1 cellular context compared by ENCODE assay signal in the genomic region with DNA sequence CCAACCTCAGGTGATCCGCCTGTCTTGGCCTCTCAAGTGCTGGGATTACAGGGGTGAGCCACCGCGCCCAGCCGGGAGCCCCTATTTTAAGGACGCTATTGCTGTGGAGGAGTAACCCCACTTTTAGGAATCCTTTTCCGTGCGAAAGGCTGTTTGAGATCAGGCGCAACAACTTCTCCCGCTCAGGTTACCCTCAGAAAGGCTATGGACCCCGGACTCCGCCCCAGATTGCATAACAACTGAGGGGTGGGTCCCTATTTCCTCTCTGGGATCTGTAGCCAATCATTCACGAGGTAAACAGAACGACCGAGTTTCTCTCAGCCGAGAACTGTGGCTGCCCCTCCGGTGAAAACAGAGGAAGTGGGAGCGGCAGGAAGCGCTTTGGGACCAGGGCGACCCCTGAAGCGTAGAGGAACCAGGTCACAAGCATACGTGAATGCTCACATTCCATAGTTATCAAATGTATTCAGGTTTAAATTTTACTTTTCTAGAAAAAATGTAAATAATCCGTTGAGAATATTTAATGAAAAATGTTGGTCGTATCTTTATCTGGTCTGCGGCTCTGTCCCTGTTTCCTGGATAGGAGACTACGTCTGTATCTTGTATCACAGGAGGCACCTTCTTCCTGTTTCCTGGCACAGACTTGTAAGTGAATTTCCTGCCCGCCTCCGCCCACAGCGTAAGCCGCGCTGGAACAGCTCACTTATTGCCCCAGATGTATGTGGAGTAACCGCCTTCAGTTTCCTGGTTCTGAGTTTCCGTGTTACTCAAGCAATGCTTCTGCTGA.
TF ChIP-seq lines count a peak whose summit lies in the region.

No MANE protein-coding gene starts in this region.

TF ChIP-seq in K562, 482 proteins besides CTCF, POLR2A, EP300 and RAD21 (continued from another document and continues in another):
- TF ChIP-seq, protein P1, sequence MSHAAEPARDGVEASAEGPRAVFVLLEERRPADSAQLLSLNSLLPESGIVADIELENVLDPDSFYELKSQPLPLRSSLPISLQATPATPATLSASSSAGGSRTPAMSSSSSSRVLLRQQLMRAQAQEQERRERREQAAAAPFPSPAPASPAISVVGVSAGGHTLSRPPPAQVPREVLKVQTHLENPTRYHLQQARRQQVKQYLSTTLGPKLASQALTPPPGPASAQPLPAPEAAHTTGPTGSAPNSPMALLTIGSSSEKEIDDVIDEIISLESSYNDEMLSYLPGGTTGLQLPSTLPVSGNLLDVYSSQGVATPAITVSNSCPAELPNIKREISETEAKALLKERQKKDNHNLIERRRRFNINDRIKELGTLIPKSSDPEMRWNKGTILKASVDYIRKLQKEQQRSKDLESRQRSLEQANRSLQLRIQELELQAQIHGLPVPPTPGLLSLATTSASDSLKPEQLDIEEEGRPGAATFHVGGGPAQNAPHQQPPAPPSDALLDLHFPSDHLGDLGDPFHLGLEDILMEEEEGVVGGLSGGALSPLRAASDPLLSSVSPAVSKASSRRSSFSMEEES (CRISPR knock-in tag; IDR thresholded peaks at IDR 0.05): no peak
- TF ChIP-seq PHTF2 (CRISPR knock-in tag; IDR thresholded peaks at IDR 0.05) (no peak), SIN3B (IDR thresholded peaks at IDR 0.05; ENCODE audit: low read depth) (peak; percentile 45; the same call in 1 of the 2 replicates), MCM3 (IDR thresholded peaks at IDR 0.05) (no peak), NFE2L1 (tag; IDR thresholded peaks at IDR 0.05; ENCODE audit: borderline replicate concordance, low read depth) (no peak), KDM2B (CRISPR knock-in tag; IDR thresholded peaks at IDR 0.05) (no peak), LEF1 (IDR thresholded peaks at IDR 0.05) (peak; percentile 77; the same call in 1 of the 2 replicates), ARID1B (IDR thresholded peaks at IDR 0.05) (peak; percentile 83), CBX2 (IDR thresholded peaks at IDR 0.05; ENCODE audit: insufficient read depth, low read length, poor library complexity, severe bottlenecking) (no peak), TCFL5 (CRISPR knock-in tag; conservative IDR thresholded peaks at IDR 0.05) (no peak), U2AF2 (optimal IDR thresholded peaks at IDR 0.05; ENCODE audit: low read depth, low read length) (no peak), ZKSCAN8 (CRISPR knock-in tag; IDR thresholded peaks at IDR 0.05) (no peak), RBM34 (IDR thresholded peaks at IDR 0.05; ENCODE audit: borderline replicate concordance, insufficient read depth, low read length) (no peak), SREBF1 (IDR thresholded peaks at IDR 0.05; ENCODE audit: borderline replicate concordance, low read depth, low read length) (no peak)
- TF ChIP-seq, protein P2, sequence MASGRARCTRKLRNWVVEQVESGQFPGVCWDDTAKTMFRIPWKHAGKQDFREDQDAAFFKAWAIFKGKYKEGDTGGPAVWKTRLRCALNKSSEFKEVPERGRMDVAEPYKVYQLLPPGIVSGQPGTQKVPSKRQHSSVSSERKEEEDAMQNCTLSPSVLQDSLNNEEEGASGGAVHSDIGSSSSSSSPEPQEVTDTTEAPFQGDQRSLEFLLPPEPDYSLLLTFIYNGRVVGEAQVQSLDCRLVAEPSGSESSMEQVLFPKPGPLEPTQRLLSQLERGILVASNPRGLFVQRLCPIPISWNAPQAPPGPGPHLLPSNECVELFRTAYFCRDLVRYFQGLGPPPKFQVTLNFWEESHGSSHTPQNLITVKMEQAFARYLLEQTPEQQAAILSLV (tag; IDR thresholded peaks at IDR 0.05): peak; percentile 76
- TF ChIP-seq, protein P3, sequence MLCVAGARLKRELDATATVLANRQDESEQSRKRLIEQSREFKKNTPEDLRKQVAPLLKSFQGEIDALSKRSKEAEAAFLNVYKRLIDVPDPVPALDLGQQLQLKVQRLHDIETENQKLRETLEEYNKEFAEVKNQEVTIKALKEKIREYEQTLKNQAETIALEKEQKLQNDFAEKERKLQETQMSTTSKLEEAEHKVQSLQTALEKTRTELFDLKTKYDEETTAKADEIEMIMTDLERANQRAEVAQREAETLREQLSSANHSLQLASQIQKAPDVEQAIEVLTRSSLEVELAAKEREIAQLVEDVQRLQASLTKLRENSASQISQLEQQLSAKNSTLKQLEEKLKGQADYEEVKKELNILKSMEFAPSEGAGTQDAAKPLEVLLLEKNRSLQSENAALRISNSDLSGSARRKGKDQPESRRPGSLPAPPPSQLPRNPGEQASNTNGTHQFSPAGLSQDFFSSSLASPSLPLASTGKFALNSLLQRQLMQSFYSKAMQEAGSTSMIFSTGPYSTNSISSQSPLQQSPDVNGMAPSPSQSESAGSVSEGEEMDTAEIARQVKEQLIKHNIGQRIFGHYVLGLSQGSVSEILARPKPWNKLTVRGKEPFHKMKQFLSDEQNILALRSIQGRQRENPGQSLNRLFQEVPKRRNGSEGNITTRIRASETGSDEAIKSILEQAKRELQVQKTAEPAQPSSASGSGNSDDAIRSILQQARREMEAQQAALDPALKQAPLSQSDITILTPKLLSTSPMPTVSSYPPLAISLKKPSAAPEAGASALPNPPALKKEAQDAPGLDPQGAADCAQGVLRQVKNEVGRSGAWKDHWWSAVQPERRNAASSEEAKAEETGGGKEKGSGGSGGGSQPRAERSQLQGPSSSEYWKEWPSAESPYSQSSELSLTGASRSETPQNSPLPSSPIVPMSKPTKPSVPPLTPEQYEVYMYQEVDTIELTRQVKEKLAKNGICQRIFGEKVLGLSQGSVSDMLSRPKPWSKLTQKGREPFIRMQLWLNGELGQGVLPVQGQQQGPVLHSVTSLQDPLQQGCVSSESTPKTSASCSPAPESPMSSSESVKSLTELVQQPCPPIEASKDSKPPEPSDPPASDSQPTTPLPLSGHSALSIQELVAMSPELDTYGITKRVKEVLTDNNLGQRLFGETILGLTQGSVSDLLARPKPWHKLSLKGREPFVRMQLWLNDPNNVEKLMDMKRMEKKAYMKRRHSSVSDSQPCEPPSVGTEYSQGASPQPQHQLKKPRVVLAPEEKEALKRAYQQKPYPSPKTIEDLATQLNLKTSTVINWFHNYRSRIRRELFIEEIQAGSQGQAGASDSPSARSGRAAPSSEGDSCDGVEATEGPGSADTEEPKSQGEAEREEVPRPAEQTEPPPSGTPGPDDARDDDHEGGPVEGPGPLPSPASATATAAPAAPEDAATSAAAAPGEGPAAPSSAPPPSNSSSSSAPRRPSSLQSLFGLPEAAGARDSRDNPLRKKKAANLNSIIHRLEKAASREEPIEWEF (CRISPR knock-in tag; IDR thresholded peaks at IDR 0.05): no peak
- TF ChIP-seq, protein P4, sequence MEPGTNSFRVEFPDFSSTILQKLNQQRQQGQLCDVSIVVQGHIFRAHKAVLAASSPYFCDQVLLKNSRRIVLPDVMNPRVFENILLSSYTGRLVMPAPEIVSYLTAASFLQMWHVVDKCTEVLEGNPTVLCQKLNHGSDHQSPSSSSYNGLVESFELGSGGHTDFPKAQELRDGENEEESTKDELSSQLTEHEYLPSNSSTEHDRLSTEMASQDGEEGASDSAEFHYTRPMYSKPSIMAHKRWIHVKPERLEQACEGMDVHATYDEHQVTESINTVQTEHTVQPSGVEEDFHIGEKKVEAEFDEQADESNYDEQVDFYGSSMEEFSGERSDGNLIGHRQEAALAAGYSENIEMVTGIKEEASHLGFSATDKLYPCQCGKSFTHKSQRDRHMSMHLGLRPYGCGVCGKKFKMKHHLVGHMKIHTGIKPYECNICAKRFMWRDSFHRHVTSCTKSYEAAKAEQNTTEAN (CRISPR knock-in tag; IDR thresholded peaks at IDR 0.05): no peak
- TF ChIP-seq, protein P5, sequence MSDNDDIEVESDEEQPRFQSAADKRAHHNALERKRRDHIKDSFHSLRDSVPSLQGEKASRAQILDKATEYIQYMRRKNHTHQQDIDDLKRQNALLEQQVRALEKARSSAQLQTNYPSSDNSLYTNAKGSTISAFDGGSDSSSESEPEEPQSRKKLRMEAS (CRISPR knock-in tag; IDR thresholded peaks at IDR 0.05): 0 out of 2 replicates have a peak, but pooled peaks have one; percentile 10
- TF ChIP-seq, protein P6, sequence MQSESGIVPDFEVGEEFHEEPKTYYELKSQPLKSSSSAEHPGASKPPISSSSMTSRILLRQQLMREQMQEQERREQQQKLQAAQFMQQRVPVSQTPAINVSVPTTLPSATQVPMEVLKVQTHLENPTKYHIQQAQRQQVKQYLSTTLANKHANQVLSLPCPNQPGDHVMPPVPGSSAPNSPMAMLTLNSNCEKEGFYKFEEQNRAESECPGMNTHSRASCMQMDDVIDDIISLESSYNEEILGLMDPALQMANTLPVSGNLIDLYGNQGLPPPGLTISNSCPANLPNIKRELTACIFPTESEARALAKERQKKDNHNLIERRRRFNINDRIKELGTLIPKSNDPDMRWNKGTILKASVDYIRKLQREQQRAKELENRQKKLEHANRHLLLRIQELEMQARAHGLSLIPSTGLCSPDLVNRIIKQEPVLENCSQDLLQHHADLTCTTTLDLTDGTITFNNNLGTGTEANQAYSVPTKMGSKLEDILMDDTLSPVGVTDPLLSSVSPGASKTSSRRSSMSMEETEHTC (IDR thresholded peaks at IDR 0.05): no peak
- TF ChIP-seq, protein P7, sequence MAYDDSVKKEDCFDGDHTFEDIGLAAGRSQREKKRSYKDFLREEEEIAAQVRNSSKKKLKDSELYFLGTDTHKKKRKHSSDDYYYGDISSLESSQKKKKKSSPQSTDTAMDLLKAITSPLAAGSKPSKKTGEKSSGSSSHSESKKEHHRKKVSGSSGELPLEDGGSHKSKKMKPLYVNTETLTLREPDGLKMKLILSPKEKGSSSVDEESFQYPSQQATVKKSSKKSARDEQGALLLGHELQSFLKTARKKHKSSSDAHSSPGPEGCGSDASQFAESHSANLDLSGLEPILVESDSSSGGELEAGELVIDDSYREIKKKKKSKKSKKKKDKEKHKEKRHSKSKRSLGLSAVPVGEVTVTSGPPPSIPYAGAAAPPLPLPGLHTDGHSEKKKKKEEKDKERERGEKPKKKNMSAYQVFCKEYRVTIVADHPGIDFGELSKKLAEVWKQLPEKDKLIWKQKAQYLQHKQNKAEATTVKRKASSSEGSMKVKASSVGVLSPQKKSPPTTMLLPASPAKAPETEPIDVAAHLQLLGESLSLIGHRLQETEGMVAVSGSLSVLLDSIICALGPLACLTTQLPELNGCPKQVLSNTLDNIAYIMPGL (CRISPR knock-in tag; IDR thresholded peaks at IDR 0.05): peak; percentile 83; the same call in 1 of the 2 replicates
- TF ChIP-seq, protein P8, sequence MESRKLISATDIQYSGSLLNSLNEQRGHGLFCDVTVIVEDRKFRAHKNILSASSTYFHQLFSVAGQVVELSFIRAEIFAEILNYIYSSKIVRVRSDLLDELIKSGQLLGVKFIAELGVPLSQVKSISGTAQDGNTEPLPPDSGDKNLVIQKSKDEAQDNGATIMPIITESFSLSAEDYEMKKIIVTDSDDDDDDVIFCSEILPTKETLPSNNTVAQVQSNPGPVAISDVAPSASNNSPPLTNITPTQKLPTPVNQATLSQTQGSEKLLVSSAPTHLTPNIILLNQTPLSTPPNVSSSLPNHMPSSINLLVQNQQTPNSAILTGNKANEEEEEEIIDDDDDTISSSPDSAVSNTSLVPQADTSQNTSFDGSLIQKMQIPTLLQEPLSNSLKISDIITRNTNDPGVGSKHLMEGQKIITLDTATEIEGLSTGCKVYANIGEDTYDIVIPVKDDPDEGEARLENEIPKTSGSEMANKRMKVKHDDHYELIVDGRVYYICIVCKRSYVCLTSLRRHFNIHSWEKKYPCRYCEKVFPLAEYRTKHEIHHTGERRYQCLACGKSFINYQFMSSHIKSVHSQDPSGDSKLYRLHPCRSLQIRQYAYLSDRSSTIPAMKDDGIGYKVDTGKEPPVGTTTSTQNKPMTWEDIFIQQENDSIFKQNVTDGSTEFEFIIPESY (CRISPR knock-in tag; IDR thresholded peaks at IDR 0.05): no peak; the same call in none of the 2 replicates
- TF ChIP-seq, protein P9, sequence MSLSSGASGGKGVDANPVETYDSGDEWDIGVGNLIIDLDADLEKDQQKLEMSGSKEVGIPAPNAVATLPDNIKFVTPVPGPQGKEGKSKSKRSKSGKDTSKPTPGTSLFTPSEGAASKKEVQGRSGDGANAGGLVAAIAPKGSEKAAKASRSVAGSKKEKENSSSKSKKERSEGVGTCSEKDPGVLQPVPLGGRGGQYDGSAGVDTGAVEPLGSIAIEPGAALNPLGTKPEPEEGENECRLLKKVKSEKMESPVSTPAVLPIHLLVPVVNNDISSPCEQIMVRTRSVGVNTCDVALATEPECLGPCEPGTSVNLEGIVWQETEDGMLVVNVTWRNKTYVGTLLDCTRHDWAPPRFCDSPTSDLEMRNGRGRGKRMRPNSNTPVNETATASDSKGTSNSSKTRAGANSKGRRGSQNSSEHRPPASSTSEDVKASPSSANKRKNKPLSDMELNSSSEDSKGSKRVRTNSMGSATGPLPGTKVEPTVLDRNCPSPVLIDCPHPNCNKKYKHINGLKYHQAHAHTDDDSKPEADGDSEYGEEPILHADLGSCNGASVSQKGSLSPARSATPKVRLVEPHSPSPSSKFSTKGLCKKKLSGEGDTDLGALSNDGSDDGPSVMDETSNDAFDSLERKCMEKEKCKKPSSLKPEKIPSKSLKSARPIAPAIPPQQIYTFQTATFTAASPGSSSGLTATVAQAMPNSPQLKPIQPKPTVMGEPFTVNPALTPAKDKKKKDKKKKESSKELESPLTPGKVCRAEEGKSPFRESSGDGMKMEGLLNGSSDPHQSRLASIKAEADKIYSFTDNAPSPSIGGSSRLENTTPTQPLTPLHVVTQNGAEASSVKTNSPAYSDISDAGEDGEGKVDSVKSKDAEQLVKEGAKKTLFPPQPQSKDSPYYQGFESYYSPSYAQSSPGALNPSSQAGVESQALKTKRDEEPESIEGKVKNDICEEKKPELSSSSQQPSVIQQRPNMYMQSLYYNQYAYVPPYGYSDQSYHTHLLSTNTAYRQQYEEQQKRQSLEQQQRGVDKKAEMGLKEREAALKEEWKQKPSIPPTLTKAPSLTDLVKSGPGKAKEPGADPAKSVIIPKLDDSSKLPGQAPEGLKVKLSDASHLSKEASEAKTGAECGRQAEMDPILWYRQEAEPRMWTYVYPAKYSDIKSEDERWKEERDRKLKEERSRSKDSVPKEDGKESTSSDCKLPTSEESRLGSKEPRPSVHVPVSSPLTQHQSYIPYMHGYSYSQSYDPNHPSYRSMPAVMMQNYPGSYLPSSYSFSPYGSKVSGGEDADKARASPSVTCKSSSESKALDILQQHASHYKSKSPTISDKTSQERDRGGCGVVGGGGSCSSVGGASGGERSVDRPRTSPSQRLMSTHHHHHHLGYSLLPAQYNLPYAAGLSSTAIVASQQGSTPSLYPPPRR (CRISPR knock-in tag; IDR thresholded peaks at IDR 0.05; ENCODE audit: borderline replicate concordance): no peak
- TF ChIP-seq, protein P10, sequence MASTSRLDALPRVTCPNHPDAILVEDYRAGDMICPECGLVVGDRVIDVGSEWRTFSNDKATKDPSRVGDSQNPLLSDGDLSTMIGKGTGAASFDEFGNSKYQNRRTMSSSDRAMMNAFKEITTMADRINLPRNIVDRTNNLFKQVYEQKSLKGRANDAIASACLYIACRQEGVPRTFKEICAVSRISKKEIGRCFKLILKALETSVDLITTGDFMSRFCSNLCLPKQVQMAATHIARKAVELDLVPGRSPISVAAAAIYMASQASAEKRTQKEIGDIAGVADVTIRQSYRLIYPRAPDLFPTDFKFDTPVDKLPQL (IDR thresholded peaks at IDR 0.05; ENCODE audit: extremely low read depth, insufficient read length): peak; percentile 39
